Comparison of ENCODE assay signal across 11 cellular contexts in genomic region chr10:73647875-73648228, GRCh38. TPM values are rescaled to one million over a fixed set of nuclear protein-coding genes. Genes with fewer than 3 reads are reported as not detected.
DNase-seq lines count a peak whose midpoint lies in the region; ATAC-seq, FAIRE-seq and TF ChIP-seq lines count a peak whose summit lies in the region.
"Had no signal": no experiment of that assay in that cellular context is flagged by ENCODE, and none has a peak within 500 bp of the region (broad histone marks: within the 10 kb centered on the region; RNA-seq: fewer than 3 reads in every experiment).

No MANE protein-coding gene starts in this region.

- POLR2A ChIA-PET in activated CD4-positive, alpha-beta T cell treated with anti-CD3 and anti-CD28 coated beads, Interleukin-2, amount 10 ng/mL, durations not matched to agents 7 days and 5 days (lab: Charles Lee), result no interaction called here

- H3K9me3 ChIP-seq in lung (ENCODE audit: control insufficient read depth in 2 of 2, insufficient read depth in 1 of 2, low read length in 1 of 2) (no peaks in the 10 kb centered on the region), testis (no peaks in the 10 kb centered on the region)
- H3K9me3 ChIP-seq: HAP-1 had no signal

- no peak for FAIRE-seq in bronchial epithelial cell (lab: Jason Lieb, UNC)

- CTCF ChIA-PET in activated CD4-positive, alpha-beta T cell treated with anti-CD3 and anti-CD28 coated beads, Interleukin-2, amount 10 ng/mL, durations not matched to agents 7 days and 5 days (lab: Charles Lee), result interaction anchor here (0.6 to 1.8 kb wide), 6 partner anchors 10 to 988 kb away, joined by 3 to 11 read pairs (median 3); no protein-coding TSS in a partner anchor

- peak overlapping the region; percentile 46 for H3K4me3 ChIP-seq in bronchial epithelial cell (ENCODE audit: low read depth, low read length)
- peak overlapping the region; percentile 65 for H3K4me3 ChIP-seq in lung
- peak overlapping the region; percentile 72 to 74 for H3K4me3 ChIP-seq in testis
- H3K4me3 ChIP-seq: HAP-1 had no signal

- intact Hi-C loops in testis (cut with DNase I; ENCODE audit: low total_unique reads), result no loop called here

- peaks cover 3% of the 10 kb centered on the region for H3K27me3 Mint-ChIP-seq in activated CD4-positive, alpha-beta T cell treated with anti-CD3 and anti-CD28 coated beads, Interleukin-2, amount 10 ng/mL, durations not matched to agents 7 days and 5 days

- ATAC-seq in lung (ENCODE audit: insufficient read depth, low FRiP score) (no peak), HG03442 (IDR thresholded peaks at IDR 0.05; ENCODE audit: unreplicated experiment) (no peak), GM19351 (IDR thresholded peaks at IDR 0.05; ENCODE audit: unreplicated experiment) (no peak), GM21576 (IDR thresholded peaks at IDR 0.05; ENCODE audit: unreplicated experiment) (no peak)

- H3K4me1 Mint-ChIP-seq in activated CD4-positive, alpha-beta T cell treated with anti-CD3 and anti-CD28 coated beads, Interleukin-2, amount 10 ng/mL, durations not matched to agents 7 days and 5 days, result peaks cover 22% of the 10 kb centered on the region

- peak overlapping the region; percentile 57 for H3K4me3 Mint-ChIP-seq in activated CD4-positive, alpha-beta T cell treated with anti-CD3 and anti-CD28 coated beads, Interleukin-2, amount 10 ng/mL, durations not matched to agents 7 days and 5 days

- TF ChIP-seq POLR2A in testis (IDR thresholded peaks at IDR 0.05), result no peak

- DNase-seq in activated CD4-positive, alpha-beta T cell treated with anti-CD3 and anti-CD28 coated beads, Interleukin-2, amount 10 ng/mL, durations not matched to agents 7 days and 5 days, result no peak
- DNase-seq in activated CD4-positive, alpha-beta T cell treated with anti-CD3 and anti-CD28 coated beads for 1 hour, result no peak
- no peak for DNase-seq in bronchial epithelial cell (ENCODE audit: low read depth)
- no peak for DNase-seq in lung (ENCODE audit: low spot score)
- DNase-seq in testis, result no peak

- H3K4me1 ChIP-seq in lung (ENCODE audit: control insufficient read depth in 2 of 2, insufficient read depth in 2 of 2, low read length in 2 of 2) (peaks cover 3 to 15% of the 10 kb centered on the region in 2 donors), testis (peaks cover 12% of the 10 kb centered on the region)
- H3K4me1 ChIP-seq: HAP-1 had no signal

- no peak for TF ChIP-seq CTCF in bronchial epithelial cell (IDR thresholded peaks at IDR 0.05; ENCODE audit: insufficient read depth, low read length, severe bottlenecking)
- no peak for TF ChIP-seq CTCF in lung (IDR thresholded peaks at IDR 0.05; ENCODE audit: control extremely low read depth, extremely low read depth)
- TF ChIP-seq CTCF in testis (IDR thresholded peaks at IDR 0.05), result no peak

- H3K27ac ChIP-seq in lung (ENCODE audit: low read depth in 1 of 2, low read length in 1 of 2), result peak overlapping the region; percentile 67 to 90
- H3K27ac ChIP-seq in testis, result peak overlapping the region; percentile 14 to 15
- H3K27ac ChIP-seq: C4-2B had no signal

- H3K36me3 ChIP-seq in bronchial epithelial cell (ENCODE audit: control insufficient read depth, insufficient read depth, low read length), result no peaks in the 10 kb centered on the region
- H3K36me3 ChIP-seq in lung (ENCODE audit: control insufficient read depth in 2 of 2, insufficient read depth in 2 of 2, low read length in 2 of 2), result no peaks in the 10 kb centered on the region
- no peaks in the 10 kb centered on the region for H3K36me3 ChIP-seq in testis (ENCODE audit: low read depth, missing control alignments)
- H3K36me3 ChIP-seq: HAP-1 had no signal

- no peaks in the 10 kb centered on the region for H3K27me3 ChIP-seq in bronchial epithelial cell (ENCODE audit: control insufficient read depth, insufficient read depth, low read length)
- no peaks in the 10 kb centered on the region for H3K27me3 ChIP-seq in lung (ENCODE audit: control insufficient read depth, insufficient read depth)
- H3K27me3 ChIP-seq in testis, result no peaks in the 10 kb centered on the region

- no peak overlapping the region for H3K27ac Mint-ChIP-seq in activated CD4-positive, alpha-beta T cell treated with anti-CD3 and anti-CD28 coated beads, Interleukin-2, amount 10 ng/mL, durations not matched to agents 7 days and 5 days

- no peaks in the 10 kb centered on the region for H3K36me3 Mint-ChIP-seq in activated CD4-positive, alpha-beta T cell treated with anti-CD3 and anti-CD28 coated beads, Interleukin-2, amount 10 ng/mL, durations not matched to agents 7 days and 5 days (ENCODE audit: low read depth)
- H3K36me3 Mint-ChIP-seq: activated naive CD4-positive, alpha-beta T cell treated with anti-CD3 and anti-CD28 coated beads, Interleukin-2, amount 50 U/mL, for 72 hours had no signal

- no peaks in the 10 kb centered on the region for H3K9me3 Mint-ChIP-seq in activated CD4-positive, alpha-beta T cell treated with anti-CD3 and anti-CD28 coated beads, Interleukin-2, amount 10 ng/mL, durations not matched to agents 7 days and 5 days
- H3K9me3 Mint-ChIP-seq: activated naive CD4-positive, alpha-beta T cell treated with anti-CD3 and anti-CD28 coated beads, Interleukin-2, amount 50 U/mL, for 72 hours had no signal

- 14 to 15% methylated on average over 18 of the region's 18 CpGs for WGBS in lung, 2 donors
- 3 to 5% methylated on average over 11 to 18 of the region's 18 CpGs for WGBS in testis, 2 donors

RNA-seq across cellular contexts. Expression of gene MYOZ1, which starts 6.6 kb away (rescaled TPM):
- total RNA-seq in activated CD4-positive, alpha-beta T cell treated with anti-CD3 and anti-CD28 coated beads, Interleukin-2, amount 10 ng/mL, durations not matched to agents 7 days and 5 days, result not detected
- not detected in 2 replicates for total RNA-seq in bronchial epithelial cell
- 1 to 10 TPM; 2.1 to 2.4 TPM for total RNA-seq in lung
- under 1 TPM; 0.70 to 0.98 TPM for polyA plus RNA-seq in lung
- 1 to 10 TPM; 2.4 to 3.2 TPM for total RNA-seq in testis
- 10.5 TPM for polyA plus RNA-seq in testis (ENCODE audit: insufficient read depth, low read depth, low replicate concordance)
- total RNA-seq: activated naive CD4-positive, alpha-beta T cell treated with anti-CD3 and anti-CD28 coated beads, Interleukin-2, amount 50 U/mL, for 72 hours had no signal

RNA-seq across cellular contexts. Expression of gene SYNPO2L, which starts 8.0 kb away (rescaled TPM):
- not detected for total RNA-seq in activated CD4-positive, alpha-beta T cell treated with anti-CD3 and anti-CD28 coated beads, Interleukin-2, amount 10 ng/mL, durations not matched to agents 7 days and 5 days
- total RNA-seq in bronchial epithelial cell (under 0.01 TPM in 1 of 2 replicates, not detected in the other), lung (under 1 TPM; 0.11 to 0.21 TPM), testis (under 1 TPM; 0.31 TPM)
- polyA plus RNA-seq in lung (under 1 TPM; 0.10 to 0.12 TPM), testis (ENCODE audit: insufficient read depth, low read depth, low replicate concordance) (2.3 TPM)
- total RNA-seq: activated naive CD4-positive, alpha-beta T cell treated with anti-CD3 and anti-CD28 coated beads, Interleukin-2, amount 50 U/mL, for 72 hours had no signal

RNA-seq across cellular contexts. Expression of gene AGAP5, which starts 50.1 kb away (rescaled TPM):
- 10 to 100 TPM in 1 of 2 experiments, 1 to 10 TPM in 1; 8.9 to 10.2 TPM for total RNA-seq in activated CD4-positive, alpha-beta T cell treated with anti-CD3 and anti-CD28 coated beads, Interleukin-2, amount 10 ng/mL, durations not matched to agents 7 days and 5 days
- total RNA-seq in bronchial epithelial cell (3.7 and 4.0 TPM in 2 replicates), lung (1 to 10 TPM; 7.6 to 8.9 TPM), testis (10 to 100 TPM; 20.3 to 25.5 TPM)
- polyA plus RNA-seq in lung (1 to 10 TPM; 3.2 to 6.7 TPM), testis (ENCODE audit: insufficient read depth, low read depth, low replicate concordance) (19.8 TPM)

RNA-seq across cellular contexts. Expression of gene USP54, which starts 56.7 kb away (rescaled TPM):
- 1 to 10 TPM; 2.6 to 2.7 TPM for total RNA-seq in activated CD4-positive, alpha-beta T cell treated with anti-CD3 and anti-CD28 coated beads, Interleukin-2, amount 10 ng/mL, durations not matched to agents 7 days and 5 days
- 5.8 and 24.5 TPM in 2 replicates for total RNA-seq in bronchial epithelial cell
- total RNA-seq in lung, result 100 to 1,000 TPM; 102 to 165 TPM
- 10 to 100 TPM; 19.7 to 23.4 TPM for polyA plus RNA-seq in lung
- total RNA-seq in testis, result 10 to 100 TPM; 61.3 to 77.9 TPM
- polyA plus RNA-seq in testis (ENCODE audit: insufficient read depth, low read depth, low replicate concordance), result 40.7 TPM
